34 cellular contexts compared by ENCODE assay signal in genomic region chrX:27893211-27893610, GRCh38.
"Had no signal": no experiment of that assay in that cellular context is flagged by ENCODE, and none has a peak within 500 bp of the region (broad histone marks: within the 10 kb centered on the region; RNA-seq: fewer than 3 reads in every experiment).

No MANE protein-coding gene starts in this region.

- H3K27ac ChIP-seq: adrenal gland, breast epithelium, cardiac muscle cell, colonic mucosa, foreskin keratinocyte, gastroesophageal sphincter, heart right ventricle, hepatocyte had no signal

- H3K4me1 ChIP-seq: adrenal gland, breast epithelium, colonic mucosa, gastroesophageal sphincter, heart right ventricle had no signal

- H3K9me3 ChIP-seq: adrenal gland, breast epithelium, colonic mucosa, gastroesophageal sphincter had no signal

- H3K4me3 Mint-ChIP-seq: activated CD4-positive, alpha-beta memory T cell treated with anti-CD3 and anti-CD28 coated beads for 36 hours; activated CD4-positive, alpha-beta T cell treated with anti-CD3 and anti-CD28 coated beads for 36 hours; activated CD4-positive, alpha-beta T cell treated with anti-CD3 and anti-CD28 coated beads, Interleukin-2, amount 10 ng/mL, durations not matched to agents 24 days and 14 days; activated CD8-positive, alpha-beta memory T cell treated with anti-CD3 and anti-CD28 coated beads, Interleukin-2, amount 10 ng/mL, durations not matched to agents 7 days and 5 days; activated CD8-positive, alpha-beta T cell treated with anti-CD3 and anti-CD28 coated beads, Interleukin-2, amount 10 ng/mL, durations not matched to agents 7 days and 5 days; activated naive CD4-positive, alpha-beta T cell treated with anti-CD3 and anti-CD28 coated beads for 36 hours; activated naive CD4-positive, alpha-beta T cell treated with anti-CD3 and anti-CD28 coated beads, Interleukin-2, amount 50 U/mL, for 24 hours; activated naive CD8-positive, alpha-beta T cell treated with anti-CD3 and anti-CD28 coated beads for 36 hours; activated naive CD8-positive, alpha-beta T cell treated with anti-CD3 and anti-CD28 coated beads, Interleukin-2, amount 50 U/mL, for 24 hours; activated T-helper 1 cell treated with anti-CD3 and anti-CD28 coated beads, Interleukin-12 subunit alpha, Interleukin-12 subunit beta, Interleukin-2, Interleukin-4 antibody, amounts not matched to agents 30 ng/mL and 10 ng/mL and 1 ng/mL, durations not matched to agents 14 hours and 24 hours and 36 hours; brain; endodermal cell had no signal

- H3K27me3 ChIP-seq: cardiac muscle cell, colonic mucosa, foreskin keratinocyte, gastroesophageal sphincter, heart right ventricle, hepatocyte had no signal

- ATAC-seq: activated CD4-positive, alpha-beta T cell treated with anti-CD3 and anti-CD28 coated beads for 36 hours; activated CD8-positive, alpha-beta memory T cell treated with anti-CD3 and anti-CD28 coated beads, Interleukin-2, amount 10 ng/mL, durations not matched to agents 7 days and 5 days; activated CD8-positive, alpha-beta T cell treated with anti-CD3 and anti-CD28 coated beads, Interleukin-2, amount 10 ng/mL, durations not matched to agents 7 days and 5 days; activated naive CD8-positive, alpha-beta T cell treated with anti-CD3 and anti-CD28 coated beads, Interleukin-2, amount 50 U/mL, for 24 hours; esophagus mucosa; foreskin keratinocyte; gastroesophageal sphincter; heart right ventricle had no signal

- H3K4me1 Mint-ChIP-seq: activated CD4-positive, alpha-beta T cell treated with anti-CD3 and anti-CD28 coated beads for 36 hours; activated CD4-positive, alpha-beta T cell treated with anti-CD3 and anti-CD28 coated beads, Interleukin-2, amount 10 ng/mL, durations not matched to agents 24 days and 14 days; activated CD8-positive, alpha-beta memory T cell treated with anti-CD3 and anti-CD28 coated beads, Interleukin-2, amount 10 ng/mL, durations not matched to agents 7 days and 5 days; activated naive CD4-positive, alpha-beta T cell treated with anti-CD3 and anti-CD28 coated beads, Interleukin-2, amount 50 U/mL, for 24 hours; activated naive CD8-positive, alpha-beta T cell treated with anti-CD3 and anti-CD28 coated beads for 36 hours; activated naive CD8-positive, alpha-beta T cell treated with anti-CD3 and anti-CD28 coated beads, Interleukin-2, amount 50 U/mL, for 24 hours; brain; endodermal cell had no signal

- H3K36me3 Mint-ChIP-seq: activated CD4-positive, alpha-beta memory T cell treated with anti-CD3 and anti-CD28 coated beads for 36 hours; activated CD8-positive, alpha-beta memory T cell treated with anti-CD3 and anti-CD28 coated beads, Interleukin-2, amount 10 ng/mL, durations not matched to agents 7 days and 5 days; activated naive CD4-positive, alpha-beta T cell treated with anti-CD3 and anti-CD28 coated beads, Interleukin-2, amount 50 U/mL, for 24 hours; activated naive CD8-positive, alpha-beta T cell treated with anti-CD3 and anti-CD28 coated beads for 36 hours; brain had no signal

- DNase-seq: activated CD4-positive, alpha-beta memory T cell treated with anti-CD3 and anti-CD28 coated beads for 36 hours; activated CD4-positive, alpha-beta T cell treated with anti-CD3 and anti-CD28 coated beads for 36 hours; activated CD4-positive, alpha-beta T cell treated with anti-CD3 and anti-CD28 coated beads, Interleukin-2, amount 10 ng/mL, durations not matched to agents 24 days and 14 days; activated CD4-positive, CD25-positive, alpha-beta regulatory T cell; activated CD4-positive, CD25-positive, alpha-beta regulatory T cell treated with anti-CD3 and anti-CD28 coated beads, Interleukin-2, amount 50 U/mL, for 72 hours; activated CD8-positive, alpha-beta memory T cell treated with anti-CD3 and anti-CD28 coated beads, Interleukin-2, amount 10 ng/mL, durations not matched to agents 7 days and 5 days; activated CD8-positive, alpha-beta memory T cell treated with anti-CD3 and anti-CD28 coated beads, Interleukin-2, amount 50 U/mL, for 4 hours; activated CD8-positive, alpha-beta T cell treated with anti-CD3 and anti-CD28 coated beads, Interleukin-2, amount 10 ng/mL, durations not matched to agents 7 days and 5 days; activated effector memory CD4-positive, alpha-beta T cell treated with anti-CD3 and anti-CD28 coated beads, Interleukin-2, amount 50 U/mL, for 16 hours; activated naive CD4-positive, alpha-beta T cell treated with anti-CD3 and anti-CD28 coated beads for 36 hours; activated naive CD8-positive, alpha-beta T cell treated with anti-CD3 and anti-CD28 coated beads for 36 hours; activated naive CD8-positive, alpha-beta T cell treated with anti-CD3 and anti-CD28 coated beads, Interleukin-2, amount 50 U/mL, for 24 hours; activated T-cell treated with anti-CD3 and anti-CD28 coated beads, Interleukin-2, amount 50 U/mL, for 1 hour; activated T-cell treated with anti-CD3 and anti-CD28 coated beads, Interleukin-2, amount 50 U/mL, for 48 hours; adrenal gland; amygdala; aorta; central memory CD4-positive, alpha-beta T cell; cerebellar nuclear complex; colonic mucosa; effector memory CD4-positive, alpha-beta T cell; endodermal cell; foreskin keratinocyte; heart right ventricle; T-helper 2 cell had no signal

- H2AFZ ChIP-seq: hepatocyte had no signal

- H3K4me2 ChIP-seq: hepatocyte had no signal

- H3K79me2 ChIP-seq: hepatocyte had no signal

- H3K27me3 Mint-ChIP-seq: activated CD4-positive, alpha-beta memory T cell treated with anti-CD3 and anti-CD28 coated beads for 36 hours; activated CD4-positive, alpha-beta T cell treated with anti-CD3 and anti-CD28 coated beads for 36 hours; activated CD4-positive, alpha-beta T cell treated with anti-CD3 and anti-CD28 coated beads, Interleukin-2, amount 10 ng/mL, durations not matched to agents 24 days and 14 days; activated CD8-positive, alpha-beta memory T cell treated with anti-CD3 and anti-CD28 coated beads, Interleukin-2, amount 10 ng/mL, durations not matched to agents 7 days and 5 days; activated naive CD4-positive, alpha-beta T cell treated with anti-CD3 and anti-CD28 coated beads, Interleukin-2, amount 50 U/mL, for 24 hours; activated naive CD8-positive, alpha-beta T cell treated with anti-CD3 and anti-CD28 coated beads for 36 hours; activated naive CD8-positive, alpha-beta T cell treated with anti-CD3 and anti-CD28 coated beads, Interleukin-2, amount 50 U/mL, for 24 hours; brain had no signal

- H3K27ac Mint-ChIP-seq: activated CD4-positive, alpha-beta memory T cell treated with anti-CD3 and anti-CD28 coated beads for 36 hours; activated CD4-positive, alpha-beta T cell treated with anti-CD3 and anti-CD28 coated beads for 36 hours; activated CD4-positive, alpha-beta T cell treated with anti-CD3 and anti-CD28 coated beads, Interleukin-2, amount 10 ng/mL, durations not matched to agents 24 days and 14 days; activated CD8-positive, alpha-beta memory T cell treated with anti-CD3 and anti-CD28 coated beads, Interleukin-2, amount 10 ng/mL, durations not matched to agents 7 days and 5 days; activated CD8-positive, alpha-beta T cell treated with anti-CD3 and anti-CD28 coated beads, Interleukin-2, amount 10 ng/mL, durations not matched to agents 7 days and 5 days; activated naive CD4-positive, alpha-beta T cell treated with anti-CD3 and anti-CD28 coated beads for 36 hours; activated naive CD4-positive, alpha-beta T cell treated with anti-CD3 and anti-CD28 coated beads, Interleukin-2, amount 50 U/mL, for 24 hours; activated naive CD8-positive, alpha-beta T cell treated with anti-CD3 and anti-CD28 coated beads for 36 hours; activated naive CD8-positive, alpha-beta T cell treated with anti-CD3 and anti-CD28 coated beads, Interleukin-2, amount 50 U/mL, for 24 hours; activated T-helper 1 cell treated with anti-CD3 and anti-CD28 coated beads, Interleukin-12 subunit alpha, Interleukin-12 subunit beta, Interleukin-2, Interleukin-4 antibody, amounts not matched to agents 30 ng/mL and 10 ng/mL and 1 ng/mL, durations not matched to agents 14 hours and 24 hours and 36 hours; activated T-helper 2 cell treated with anti-CD3 and anti-CD28 coated beads, Interferon-gamma antibody, Interleukin-2, Interleukin-4, amounts not matched to agents 10 μg/mL and 5 μg/mL and 100 μg/mL, durations not matched to agents 14 hours and 24 hours and 36 hours; brain; endodermal cell had no signal

- H3K36me3 ChIP-seq: adrenal gland, breast epithelium, cardiac muscle cell, colonic mucosa, gastroesophageal sphincter, heart right ventricle had no signal

- H3K9me3 Mint-ChIP-seq: activated CD4-positive, alpha-beta memory T cell treated with anti-CD3 and anti-CD28 coated beads for 36 hours; activated CD4-positive, alpha-beta T cell treated with anti-CD3 and anti-CD28 coated beads, Interleukin-2, amount 10 ng/mL, durations not matched to agents 24 days and 14 days; activated naive CD4-positive, alpha-beta T cell treated with anti-CD3 and anti-CD28 coated beads for 36 hours; activated naive CD4-positive, alpha-beta T cell treated with anti-CD3 and anti-CD28 coated beads, Interleukin-2, amount 50 U/mL, for 24 hours; activated naive CD8-positive, alpha-beta T cell treated with anti-CD3 and anti-CD28 coated beads for 36 hours; activated T-helper 1 cell treated with anti-CD3 and anti-CD28 coated beads, Interleukin-12 subunit alpha, Interleukin-12 subunit beta, Interleukin-2, Interleukin-4 antibody, amounts not matched to agents 30 ng/mL and 10 ng/mL and 1 ng/mL, durations not matched to agents 14 hours and 24 hours and 36 hours; activated T-helper 2 cell treated with anti-CD3 and anti-CD28 coated beads, Interferon-gamma antibody, Interleukin-2, Interleukin-4, amounts not matched to agents 10 μg/mL and 5 μg/mL and 100 μg/mL, durations not matched to agents 14 hours and 24 hours and 36 hours had no signal

- H3K4me3 ChIP-seq: adrenal gland, breast epithelium, cardiac muscle cell, colonic mucosa, gastroesophageal sphincter, heart right ventricle, hepatocyte had no signal
